ENCODE assay signal across 7 cellular contexts in the genomic region with DNA sequence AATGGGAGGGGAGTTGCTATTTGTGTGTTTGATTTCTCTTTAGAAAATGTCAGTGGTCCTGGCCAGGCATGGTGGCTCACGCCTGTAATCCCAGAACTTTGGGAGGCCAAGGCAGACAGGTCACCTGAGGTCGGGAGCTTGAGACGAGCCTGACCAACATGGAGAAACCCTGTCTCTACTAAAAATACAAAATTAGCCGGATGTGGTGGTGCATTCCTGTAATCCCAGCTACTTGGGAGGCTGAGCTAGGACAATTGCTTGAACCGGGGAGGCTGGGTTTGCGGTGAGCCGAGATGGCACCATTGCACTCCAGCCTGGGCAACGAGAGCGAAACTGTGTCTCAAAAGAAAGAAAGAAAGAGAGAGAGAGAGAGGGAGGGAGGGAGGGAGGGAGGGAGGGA. TPM values are rescaled to one million over a fixed set of nuclear protein-coding genes. Genes with fewer than 3 reads are reported as not detected.
DNase-seq lines count a peak whose midpoint lies in the region; TF ChIP-seq lines count a peak whose summit lies in the region.
"Not testable (repeated sequence)": the region's sequence is repeated elsewhere in the genome, so short reads cannot be mapped to it uniquely, and the experiment has no call there.

No MANE protein-coding gene starts in this region.

- in situ Hi-C loops in GM23248 (cut with MboI); SK-MEL-5 (cut with HindIII; ENCODE audit: low pct_unique_long_range_greater_than_20kb, low sequenced_read_pairs): not testable (repeated sequence)

- not testable (repeated sequence) for H3F3A ChIP-seq in GM23248 (ENCODE audit: insufficient read depth)

- not testable (repeated sequence) for H3K79me2 ChIP-seq in GM23248 (ENCODE audit: insufficient read depth); osteoblast (ENCODE audit: insufficient read depth, low read length)

- H3K27ac ChIP-seq in GM23248; osteoblast (ENCODE audit: low read depth, low read length): not testable (repeated sequence)
- H3K27ac ChIP-seq in left ventricle myocardium inferior (replicated peaks): peak overlapping the region; percentile 32

- not testable (repeated sequence) for H3K9ac ChIP-seq in GM23248; skeletal muscle satellite cell (ENCODE audit: low read depth, low read length)

- H3K4me1 ChIP-seq in GM23248 (ENCODE audit: insufficient read depth): not testable (repeated sequence)
- H3K4me1 ChIP-seq in left ventricle myocardium inferior (peaks cover 12% of the 10 kb centered on the region), osteoblast (ENCODE audit: insufficient read depth, low read length) (peaks cover 17% of the 10 kb centered on the region), skeletal muscle satellite cell (ENCODE audit: control insufficient read depth, insufficient read depth, low read length) (peaks cover 26% of the 10 kb centered on the region)

- not testable (repeated sequence) for H3K4me2 ChIP-seq in GM23248 (ENCODE audit: unreplicated experiment)
- H3K4me2 ChIP-seq in osteoblast (ENCODE audit: insufficient read depth, low read length) (peak overlapping the region; percentile 6), skeletal muscle satellite cell (ENCODE audit: low read length) (peak overlapping the region; percentile 28)

- not testable (repeated sequence) for H3K27me3 ChIP-seq in GM23248 (replicated peaks; ENCODE audit: insufficient read depth); osteoblast (ENCODE audit: insufficient read depth, low read length); skeletal muscle satellite cell (ENCODE audit: control insufficient read depth, insufficient read depth, low read length)
- H3K27me3 ChIP-seq in left ventricle myocardium inferior (ENCODE audit: low read depth): peaks cover 13% of the 10 kb centered on the region

- not testable (repeated sequence) for H3K9me3 ChIP-seq in GM23248 (ENCODE audit: low read depth); left ventricle myocardium inferior (replicated peaks); osteoblast (ENCODE audit: low read depth, low read length); skeletal muscle satellite cell (replicated peaks; ENCODE audit: low read length)

- H2AFZ ChIP-seq in GM23248: peak overlapping the region; percentile 30; the same call in 1 of the 2 replicates
- not testable (repeated sequence) for H2AFZ ChIP-seq in osteoblast (ENCODE audit: low read length)

- TF ChIP-seq CTCF in left ventricle myocardium inferior (IDR thresholded peaks at IDR 0.05; ENCODE audit: borderline replicate concordance); osteoblast (IDR thresholded peaks at IDR 0.05; ENCODE audit: extremely low read depth, low read depth, low read length): not testable (repeated sequence)

- H3K9me2 ChIP-seq in GM23248 (ENCODE audit: insufficient read depth): not testable (repeated sequence)

- WGBS in GM23248 (ENCODE audit: low coverage in 1 of 2, low lambda C conversion rate in 2 of 2, missing lambda C conversion rate in 2 of 2), 2 experiments: 60 to 61% methylated on average over 9 of the region's 9 CpGs

- DNase-seq in GM23248; left ventricle myocardium inferior; osteoblast (ENCODE audit: insufficient read length, low spot score, missing footprints): not testable (repeated sequence)
- peak; percentile 11 for DNase-seq in LHCN-M2 (ENCODE audit: low read depth)
- peak; percentile 73 for DNase-seq in RPMI7951 (ENCODE audit: low read depth)
- DNase-seq in SK-MEL-5 (ENCODE audit: low read depth, low spot score): peak; percentile 9

- intact Hi-C loops in left ventricle myocardium inferior (cut with micrococcal nuclease): not testable (repeated sequence)

- H4K20me1 ChIP-seq in GM23248 (ENCODE audit: insufficient read depth); osteoblast (ENCODE audit: insufficient read depth, low read length): not testable (repeated sequence)

- H3K36me3 ChIP-seq in GM23248 (ENCODE audit: low read depth); left ventricle myocardium inferior; osteoblast (ENCODE audit: insufficient read depth, low read length); skeletal muscle satellite cell (ENCODE audit: insufficient read depth, low read length): not testable (repeated sequence)

- H3K4me3 ChIP-seq in GM23248: peak overlapping the region; percentile 32; the same call in 1 of the 2 replicates
- not testable (repeated sequence) for H3K4me3 ChIP-seq in left ventricle myocardium inferior; osteoblast (ENCODE audit: insufficient read depth, low read length); skeletal muscle satellite cell (ENCODE audit: low read length)

RNA-seq across cellular contexts. Expression of a gene that starts 40.0 kb away (rescaled TPM):
- 83.7 and 105 TPM in 2 replicates for total RNA-seq in GM23248 (2014; rRNA removed; shearing (Covaris generic))
- polyA plus RNA-seq in GM23248 (2016; fragmentation: Nextera tagmentation; extraction: Ambion mirVana): 36.3 and 38.7 TPM in 2 replicates
- total RNA-seq in LHCN-M2 (2014; rRNA removed): 152 and 180 TPM in 2 replicates
- 87.8 TPM for polyA plus RNA-seq in LHCN-M2 (2012)
- total RNA-seq in RPMI7951 (2014; rRNA removed; shearing (Covaris generic)): 122 and 167 TPM in 2 replicates
- total RNA-seq in SK-MEL-5 (2014; rRNA removed; shearing (Covaris generic)): 142 and 158 TPM in 2 replicates
- polyA plus RNA-seq in SK-MEL-5 (2015; cell fraction: cytosol; rRNA removed): 120 and 142 TPM in 2 replicates
- polyA plus RNA-seq in SK-MEL-5 (2015; cell fraction: nucleus; rRNA removed): 161 and 186 TPM in 2 replicates
- total RNA-seq in left ventricle myocardium inferior: 276 TPM
- total RNA-seq in osteoblast: 110 and 129 TPM in 2 replicates
- total RNA-seq in skeletal muscle satellite cell (2012; rRNA removed): 74.9 and 92.0 TPM in 2 replicates
